In the genomic region with DNA sequence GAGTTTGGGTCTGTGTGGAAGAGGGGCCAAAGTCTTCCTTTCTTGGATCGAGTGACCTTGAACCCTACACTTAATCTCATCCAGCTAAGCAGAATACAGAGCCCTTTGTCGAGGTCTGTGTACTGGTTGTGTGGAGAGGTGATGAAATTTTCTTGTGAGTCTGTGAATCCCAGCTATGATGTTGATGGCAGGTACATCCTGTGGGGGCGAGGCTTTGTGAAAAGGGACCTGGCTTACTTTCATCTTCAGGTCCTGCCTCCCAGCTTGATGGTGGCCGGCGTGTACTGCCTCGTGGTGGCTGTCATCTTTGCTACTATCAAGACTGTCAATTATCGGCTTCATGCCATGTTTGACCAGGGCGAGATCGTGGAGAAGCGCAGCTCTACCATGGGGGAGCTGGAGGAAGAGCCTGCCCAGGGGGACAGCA, we compare ENCODE assay signal across 1 cellular context.
A peak's percentile ranks its signal among the peaks of the same experiment; 100 is the strongest.
TF ChIP-seq lines count a peak whose summit lies in the region.

No MANE protein-coding gene starts in this region.

TF ChIP-seq in HepG2, 621 proteins besides CTCF, POLR2A, EP300 and RAD21 (continued from another document and continues in another):
- TF ChIP-seq, protein P1, sequence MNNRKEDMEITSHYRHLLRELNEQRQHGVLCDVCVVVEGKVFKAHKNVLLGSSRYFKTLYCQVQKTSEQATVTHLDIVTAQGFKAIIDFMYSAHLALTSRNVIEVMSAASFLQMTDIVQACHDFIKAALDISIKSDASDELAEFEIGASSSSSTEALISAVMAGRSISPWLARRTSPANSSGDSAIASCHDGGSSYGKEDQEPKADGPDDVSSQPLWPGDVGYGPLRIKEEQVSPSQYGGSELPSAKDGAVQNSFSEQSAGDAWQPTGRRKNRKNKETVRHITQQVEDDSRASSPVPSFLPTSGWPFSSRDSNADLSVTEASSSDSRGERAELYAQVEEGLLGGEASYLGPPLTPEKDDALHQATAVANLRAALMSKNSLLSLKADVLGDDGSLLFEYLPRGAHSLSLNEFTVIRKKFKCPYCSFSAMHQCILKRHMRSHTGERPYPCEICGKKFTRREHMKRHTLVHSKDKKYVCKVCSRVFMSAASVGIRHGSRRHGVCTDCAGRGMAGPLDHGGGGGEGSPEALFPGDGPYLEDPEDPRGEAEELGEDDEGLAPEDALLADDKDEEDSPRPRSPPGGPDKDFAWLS (CRISPR knock-in tag; IDR thresholded peaks at IDR 0.05; ENCODE audit: borderline replicate concordance): no peak
- TF ChIP-seq, protein P2, sequence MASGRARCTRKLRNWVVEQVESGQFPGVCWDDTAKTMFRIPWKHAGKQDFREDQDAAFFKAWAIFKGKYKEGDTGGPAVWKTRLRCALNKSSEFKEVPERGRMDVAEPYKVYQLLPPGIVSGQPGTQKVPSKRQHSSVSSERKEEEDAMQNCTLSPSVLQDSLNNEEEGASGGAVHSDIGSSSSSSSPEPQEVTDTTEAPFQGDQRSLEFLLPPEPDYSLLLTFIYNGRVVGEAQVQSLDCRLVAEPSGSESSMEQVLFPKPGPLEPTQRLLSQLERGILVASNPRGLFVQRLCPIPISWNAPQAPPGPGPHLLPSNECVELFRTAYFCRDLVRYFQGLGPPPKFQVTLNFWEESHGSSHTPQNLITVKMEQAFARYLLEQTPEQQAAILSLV (CRISPR knock-in tag; IDR thresholded peaks at IDR 0.05; ENCODE audit: borderline replicate concordance): no peak
- no peak for TF ChIP-seq PRMT3 (CRISPR knock-in tag; IDR thresholded peaks at IDR 0.05; ENCODE audit: borderline replicate concordance, low read depth)
- TF ChIP-seq THAP9 (CRISPR knock-in tag; IDR thresholded peaks at IDR 0.05; ENCODE audit: borderline replicate concordance): no peak
- no peak for TF ChIP-seq ZNF496 (CRISPR knock-in tag; IDR thresholded peaks at IDR 0.05; ENCODE audit: insufficient replicate concordance)
- TF ChIP-seq ZMAT3 (CRISPR knock-in tag; conservative IDR thresholded peaks at IDR 0.05): no peak
- no peak for TF ChIP-seq HNRNPLL (IDR thresholded peaks at IDR 0.05; ENCODE audit: low read depth, low read length, poor library complexity, severe bottlenecking)
- 0 out of 2 replicates have a peak, but pooled peaks have one; percentile 33 for TF ChIP-seq ZNF709 (CRISPR knock-in tag; IDR thresholded peaks at IDR 0.05)
- no peak for TF ChIP-seq ZNF788 (CRISPR knock-in tag; IDR thresholded peaks at IDR 0.05; ENCODE audit: borderline replicate concordance)
- no peak for TF ChIP-seq ZNF775 (CRISPR knock-in tag; IDR thresholded peaks at IDR 0.05; ENCODE audit: borderline replicate concordance)
- 0 out of 2 replicates have a peak, but pooled peaks have one; percentile 26 for TF ChIP-seq ZNF598 (CRISPR knock-in tag; IDR thresholded peaks at IDR 0.05; ENCODE audit: borderline replicate concordance)
- TF ChIP-seq ZNF766 (CRISPR knock-in tag; IDR thresholded peaks at IDR 0.05; ENCODE audit: borderline replicate concordance): no peak
- no peak; the same call in none of the 2 replicates for TF ChIP-seq GATAD1 (CRISPR knock-in tag; IDR thresholded peaks at IDR 0.05)
- TF ChIP-seq ZBTB38 (CRISPR knock-in tag; IDR thresholded peaks at IDR 0.05): no peak
- no peak for TF ChIP-seq GPN1 (CRISPR knock-in tag; IDR thresholded peaks at IDR 0.05; ENCODE audit: borderline replicate concordance)
- TF ChIP-seq, protein P3, sequence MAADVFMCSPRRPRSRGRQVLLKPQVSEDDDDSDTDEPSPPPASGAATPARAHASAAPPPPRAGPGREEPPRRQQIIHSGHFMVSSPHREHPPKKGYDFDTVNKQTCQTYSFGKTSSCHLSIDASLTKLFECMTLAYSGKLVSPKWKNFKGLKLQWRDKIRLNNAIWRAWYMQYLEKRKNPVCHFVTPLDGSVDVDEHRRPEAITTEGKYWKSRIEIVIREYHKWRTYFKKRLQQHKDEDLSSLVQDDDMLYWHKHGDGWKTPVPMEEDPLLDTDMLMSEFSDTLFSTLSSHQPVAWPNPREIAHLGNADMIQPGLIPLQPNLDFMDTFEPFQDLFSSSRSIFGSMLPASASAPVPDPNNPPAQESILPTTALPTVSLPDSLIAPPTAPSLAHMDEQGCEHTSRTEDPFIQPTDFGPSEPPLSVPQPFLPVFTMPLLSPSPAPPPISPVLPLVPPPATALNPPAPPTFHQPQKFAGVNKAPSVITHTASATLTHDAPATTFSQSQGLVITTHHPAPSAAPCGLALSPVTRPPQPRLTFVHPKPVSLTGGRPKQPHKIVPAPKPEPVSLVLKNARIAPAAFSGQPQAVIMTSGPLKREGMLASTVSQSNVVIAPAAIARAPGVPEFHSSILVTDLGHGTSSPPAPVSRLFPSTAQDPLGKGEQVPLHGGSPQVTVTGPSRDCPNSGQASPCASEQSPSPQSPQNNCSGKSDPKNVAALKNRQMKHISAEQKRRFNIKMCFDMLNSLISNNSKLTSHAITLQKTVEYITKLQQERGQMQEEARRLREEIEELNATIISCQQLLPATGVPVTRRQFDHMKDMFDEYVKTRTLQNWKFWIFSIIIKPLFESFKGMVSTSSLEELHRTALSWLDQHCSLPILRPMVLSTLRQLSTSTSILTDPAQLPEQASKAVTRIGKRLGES (CRISPR knock-in tag; IDR thresholded peaks at IDR 0.05; ENCODE audit: borderline replicate concordance): no peak
- 0 out of 2 replicates have a peak, but pooled peaks have one; percentile 29 for TF ChIP-seq RCOR2 (CRISPR knock-in tag; IDR thresholded peaks at IDR 0.05)
- TF ChIP-seq, protein P4, sequence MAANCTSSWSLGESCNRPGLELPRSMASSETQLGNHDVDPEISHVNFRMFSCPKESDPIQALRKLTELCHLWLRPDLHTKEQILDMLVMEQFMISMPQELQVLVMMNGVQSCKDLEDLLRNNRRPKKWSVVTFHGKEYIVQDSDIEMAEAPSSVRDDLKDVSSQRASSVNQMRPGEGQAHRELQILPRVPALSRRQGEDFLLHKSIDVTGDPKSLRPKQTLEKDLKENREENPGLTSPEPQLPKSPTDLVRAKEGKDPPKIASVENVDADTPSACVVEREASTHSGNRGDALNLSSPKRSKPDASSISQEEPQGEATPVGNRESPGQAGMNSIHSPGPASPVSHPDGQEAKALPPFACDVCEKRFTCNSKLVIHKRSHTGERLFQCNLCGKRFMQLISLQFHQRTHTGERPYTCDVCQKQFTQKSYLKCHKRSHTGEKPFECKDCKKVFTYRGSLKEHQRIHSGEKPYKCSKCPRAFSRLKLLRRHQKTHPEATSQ (CRISPR knock-in tag; IDR thresholded peaks at IDR 0.05; ENCODE audit: borderline replicate concordance): 0 out of 2 replicates have a peak, but pooled peaks have one; percentile 39
- no peak for TF ChIP-seq HOXA9 (CRISPR knock-in tag; IDR thresholded peaks at IDR 0.05; ENCODE audit: borderline replicate concordance)
- TF ChIP-seq XRCC5 (optimal IDR thresholded peaks at IDR 0.05; ENCODE audit: low read length): no peak
- no peak for TF ChIP-seq ZNF260 (CRISPR knock-in tag; IDR thresholded peaks at IDR 0.05; ENCODE audit: borderline replicate concordance, low read depth)
- TF ChIP-seq, protein P5, sequence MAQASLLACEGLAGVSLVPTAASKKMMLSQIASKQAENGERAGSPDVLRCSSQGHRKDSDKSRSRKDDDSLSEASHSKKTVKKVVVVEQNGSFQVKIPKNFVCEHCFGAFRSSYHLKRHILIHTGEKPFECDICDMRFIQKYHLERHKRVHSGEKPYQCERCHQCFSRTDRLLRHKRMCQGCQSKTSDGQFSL (CRISPR knock-in tag; IDR thresholded peaks at IDR 0.05): no peak
- TF ChIP-seq MBNL3 (CRISPR knock-in tag; conservative IDR thresholded peaks at IDR 0.05): no peak
- TF ChIP-seq PRDM15 (CRISPR knock-in tag; IDR thresholded peaks at IDR 0.05): no peak
- TF ChIP-seq SMAD9 (CRISPR knock-in tag; IDR thresholded peaks at IDR 0.05): no peak
- TF ChIP-seq ZNF24 (IDR thresholded peaks at IDR 0.05): no peak
- TF ChIP-seq ZNF333 (CRISPR knock-in tag; IDR thresholded peaks at IDR 0.05; ENCODE audit: borderline replicate concordance): no peak
- TF ChIP-seq ZNF101 (CRISPR knock-in tag; IDR thresholded peaks at IDR 0.05; ENCODE audit: borderline replicate concordance, low read depth): no peak
- TF ChIP-seq ZMYM2 (CRISPR knock-in tag; IDR thresholded peaks at IDR 0.05): no peak
- peak; percentile 37; the same call in 1 of the 2 replicates for TF ChIP-seq FOXA3 (CRISPR knock-in tag; IDR thresholded peaks at IDR 0.05)
- no peak for TF ChIP-seq ISL2 (CRISPR knock-in tag; IDR thresholded peaks at IDR 0.05)
- no peak for TF ChIP-seq FOXA1 (IDR thresholded peaks at IDR 0.05)
- TF ChIP-seq FOXA1 (CRISPR knock-in tag; IDR thresholded peaks at IDR 0.05): peak; percentile 8; the same call in 1 of the 2 replicates
- peak; percentile 68 for TF ChIP-seq HNF4G (IDR thresholded peaks at IDR 0.05; ENCODE audit: borderline replicate concordance, low read depth, low read length)
- 0 out of 2 replicates have a peak, but pooled peaks have one; percentile 68 for TF ChIP-seq HNF4G (CRISPR knock-in tag; IDR thresholded peaks at IDR 0.05; ENCODE audit: borderline replicate concordance, low read depth)
- no peak for TF ChIP-seq ATF5 (CRISPR knock-in tag; IDR thresholded peaks at IDR 0.05; ENCODE audit: low read depth)
- no peak for TF ChIP-seq ZKSCAN5 (CRISPR knock-in tag; IDR thresholded peaks at IDR 0.05)
- TF ChIP-seq REPIN1 (CRISPR knock-in tag; IDR thresholded peaks at IDR 0.05; ENCODE audit: borderline replicate concordance, low read depth): peak; percentile 75
- TF ChIP-seq HDAC6 (IDR thresholded peaks at IDR 0.05; ENCODE audit: low read depth, low read length): no peak
- no peak for TF ChIP-seq ZNF510 (CRISPR knock-in tag; IDR thresholded peaks at IDR 0.05; ENCODE audit: low read depth)
- TF ChIP-seq TRAFD1 (CRISPR knock-in tag; IDR thresholded peaks at IDR 0.05; ENCODE audit: borderline replicate concordance): no peak
- TF ChIP-seq RBM39 (IDR thresholded peaks at IDR 0.05; ENCODE audit: low read depth, low read length, poor library complexity, severe bottlenecking): no peak
- TF ChIP-seq KAT2B (IDR thresholded peaks at IDR 0.05; ENCODE audit: borderline replicate concordance, low read depth, low read length): no peak
- TF ChIP-seq ONECUT2 (CRISPR knock-in tag; IDR thresholded peaks at IDR 0.05): no peak
